ENCODE assay signal across 1 cellular context in the genomic region with DNA sequence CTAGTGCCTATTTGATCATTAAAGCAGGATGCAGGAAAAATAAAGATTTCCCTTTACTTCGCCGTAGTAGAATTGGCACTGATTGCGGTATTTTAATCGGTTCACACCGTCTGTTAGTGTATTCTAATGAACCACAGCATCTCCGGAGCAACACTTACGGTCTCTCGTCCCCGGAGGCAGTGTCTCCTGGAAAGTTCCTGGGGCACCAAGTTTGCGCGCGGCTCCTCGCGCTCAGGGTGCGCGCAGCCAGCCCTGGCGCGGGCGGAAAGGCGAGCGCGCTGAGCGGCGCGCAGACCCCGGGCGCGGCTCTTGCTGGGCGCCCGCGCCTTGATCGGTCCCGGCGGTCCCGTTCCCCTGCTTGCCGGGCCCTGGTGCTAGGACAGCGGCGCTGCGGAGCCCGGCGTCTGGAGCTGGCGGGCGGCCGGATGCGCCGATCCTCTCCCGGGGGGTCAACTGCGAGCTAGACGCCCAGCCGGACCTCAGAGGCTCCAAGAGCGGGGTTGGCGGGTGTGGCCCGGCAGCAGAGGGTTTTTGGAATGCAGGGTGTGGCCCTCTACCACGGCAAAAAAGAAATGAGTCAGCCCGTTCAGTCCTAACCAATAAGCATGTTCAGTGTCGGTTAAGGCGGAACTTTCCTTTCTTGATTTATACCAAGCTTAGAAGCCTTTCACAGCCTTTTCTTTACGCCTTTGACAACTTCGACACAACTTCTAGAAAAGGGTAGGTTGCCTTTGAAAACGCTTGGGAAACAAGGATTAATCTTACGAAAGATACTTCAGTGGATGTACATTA.
TF ChIP-seq lines count a peak whose summit lies in the region.

No MANE protein-coding gene starts in this region.

TF ChIP-seq in GM23338, 12 proteins besides CTCF, POLR2A, EP300 and RAD21 (continued from another document):
- TF ChIP-seq, protein P1, sequence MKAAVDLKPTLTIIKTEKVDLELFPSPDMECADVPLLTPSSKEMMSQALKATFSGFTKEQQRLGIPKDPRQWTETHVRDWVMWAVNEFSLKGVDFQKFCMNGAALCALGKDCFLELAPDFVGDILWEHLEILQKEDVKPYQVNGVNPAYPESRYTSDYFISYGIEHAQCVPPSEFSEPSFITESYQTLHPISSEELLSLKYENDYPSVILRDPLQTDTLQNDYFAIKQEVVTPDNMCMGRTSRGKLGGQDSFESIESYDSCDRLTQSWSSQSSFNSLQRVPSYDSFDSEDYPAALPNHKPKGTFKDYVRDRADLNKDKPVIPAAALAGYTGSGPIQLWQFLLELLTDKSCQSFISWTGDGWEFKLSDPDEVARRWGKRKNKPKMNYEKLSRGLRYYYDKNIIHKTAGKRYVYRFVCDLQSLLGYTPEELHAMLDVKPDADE (IDR thresholded peaks at IDR 0.05) = no peak
- no peak for TF ChIP-seq STAT1 (IDR thresholded peaks at IDR 0.05; ENCODE audit: unreplicated experiment)
- TF ChIP-seq ZNF331 (CRISPR knock-in tag; IDR thresholded peaks at IDR 0.05; ENCODE audit: low read depth) = no peak
- TF ChIP-seq, protein P2, sequence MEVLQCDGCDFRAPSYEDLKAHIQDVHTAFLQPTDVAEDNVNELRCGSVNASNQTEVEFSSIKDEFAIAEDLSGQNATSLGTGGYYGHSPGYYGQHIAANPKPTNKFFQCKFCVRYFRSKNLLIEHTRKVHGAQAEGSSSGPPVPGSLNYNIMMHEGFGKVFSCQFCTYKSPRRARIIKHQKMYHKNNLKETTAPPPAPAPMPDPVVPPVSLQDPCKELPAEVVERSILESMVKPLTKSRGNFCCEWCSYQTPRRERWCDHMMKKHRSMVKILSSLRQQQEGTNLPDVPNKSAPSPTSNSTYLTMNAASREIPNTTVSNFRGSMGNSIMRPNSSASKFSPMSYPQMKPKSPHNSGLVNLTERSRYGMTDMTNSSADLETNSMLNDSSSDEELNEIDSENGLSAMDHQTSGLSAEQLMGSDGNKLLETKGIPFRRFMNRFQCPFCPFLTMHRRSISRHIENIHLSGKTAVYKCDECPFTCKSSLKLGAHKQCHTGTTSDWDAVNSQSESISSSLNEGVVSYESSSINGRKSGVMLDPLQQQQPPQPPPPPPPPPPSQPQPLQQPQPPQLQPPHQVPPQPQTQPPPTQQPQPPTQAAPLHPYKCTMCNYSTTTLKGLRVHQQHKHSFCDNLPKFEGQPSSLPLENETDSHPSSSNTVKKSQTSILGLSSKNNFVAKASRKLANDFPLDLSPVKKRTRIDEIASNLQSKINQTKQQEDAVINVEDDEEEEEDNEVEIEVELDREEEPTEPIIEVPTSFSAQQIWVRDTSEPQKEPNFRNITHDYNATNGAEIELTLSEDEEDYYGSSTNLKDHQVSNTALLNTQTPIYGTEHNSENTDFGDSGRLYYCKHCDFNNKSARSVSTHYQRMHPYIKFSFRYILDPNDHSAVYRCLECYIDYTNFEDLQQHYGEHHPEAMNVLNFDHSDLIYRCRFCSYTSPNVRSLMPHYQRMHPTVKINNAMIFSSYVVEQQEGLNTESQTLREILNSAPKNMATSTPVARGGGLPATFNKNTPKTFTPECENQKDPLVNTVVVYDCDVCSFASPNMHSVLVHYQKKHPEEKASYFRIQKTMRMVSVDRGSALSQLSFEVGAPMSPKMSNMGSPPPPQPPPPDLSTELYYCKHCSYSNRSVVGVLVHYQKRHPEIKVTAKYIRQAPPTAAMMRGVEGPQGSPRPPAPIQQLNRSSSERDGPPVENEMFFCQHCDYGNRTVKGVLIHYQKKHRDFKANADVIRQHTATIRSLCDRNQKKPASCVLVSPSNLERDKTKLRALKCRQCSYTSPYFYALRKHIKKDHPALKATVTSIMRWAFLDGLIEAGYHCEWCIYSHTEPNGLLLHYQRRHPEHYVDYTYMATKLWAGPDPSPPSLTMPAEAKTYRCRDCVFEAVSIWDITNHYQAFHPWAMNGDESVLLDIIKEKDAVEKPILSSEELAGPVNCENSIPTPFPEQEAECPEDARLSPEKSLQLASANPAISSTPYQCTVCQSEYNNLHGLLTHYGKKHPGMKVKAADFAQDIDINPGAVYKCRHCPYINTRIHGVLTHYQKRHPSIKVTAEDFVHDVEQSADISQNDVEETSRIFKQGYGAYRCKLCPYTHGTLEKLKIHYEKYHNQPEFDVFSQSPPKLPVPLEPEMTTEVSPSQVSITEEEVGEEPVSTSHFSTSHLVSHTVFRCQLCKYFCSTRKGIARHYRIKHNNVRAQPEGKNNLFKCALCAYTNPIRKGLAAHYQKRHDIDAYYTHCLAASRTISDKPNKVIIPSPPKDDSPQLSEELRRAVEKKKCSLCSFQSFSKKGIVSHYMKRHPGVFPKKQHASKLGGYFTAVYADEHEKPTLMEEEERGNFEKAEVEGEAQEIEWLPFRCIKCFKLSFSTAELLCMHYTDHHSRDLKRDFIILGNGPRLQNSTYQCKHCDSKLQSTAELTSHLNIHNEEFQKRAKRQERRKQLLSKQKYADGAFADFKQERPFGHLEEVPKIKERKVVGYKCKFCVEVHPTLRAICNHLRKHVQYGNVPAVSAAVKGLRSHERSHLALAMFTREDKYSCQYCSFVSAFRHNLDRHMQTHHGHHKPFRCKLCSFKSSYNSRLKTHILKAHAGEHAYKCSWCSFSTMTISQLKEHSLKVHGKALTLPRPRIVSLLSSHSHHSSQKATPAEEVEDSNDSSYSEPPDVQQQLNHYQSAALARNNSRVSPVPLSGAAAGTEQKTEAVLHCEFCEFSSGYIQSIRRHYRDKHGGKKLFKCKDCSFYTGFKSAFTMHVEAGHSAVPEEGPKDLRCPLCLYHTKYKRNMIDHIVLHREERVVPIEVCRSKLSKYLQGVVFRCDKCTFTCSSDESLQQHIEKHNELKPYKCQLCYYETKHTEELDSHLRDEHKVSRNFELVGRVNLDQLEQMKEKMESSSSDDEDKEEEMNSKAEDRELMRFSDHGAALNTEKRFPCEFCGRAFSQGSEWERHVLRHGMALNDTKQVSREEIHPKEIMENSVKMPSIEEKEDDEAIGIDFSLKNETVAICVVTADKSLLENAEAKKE (CRISPR knock-in tag; IDR thresholded peaks at IDR 0.05) = no peak
- no peak for TF ChIP-seq ZNF114 (CRISPR knock-in tag; IDR thresholded peaks at IDR 0.05)
- no peak for TF ChIP-seq JUNB (IDR thresholded peaks at IDR 0.05; ENCODE audit: unreplicated experiment)
- no peak for TF ChIP-seq CREB1 (CRISPR knock-in tag; IDR thresholded peaks at IDR 0.05; ENCODE audit: low read depth)
- no peak for TF ChIP-seq NANOG (IDR thresholded peaks at IDR 0.05; ENCODE audit: borderline replicate concordance)
- no peak for TF ChIP-seq POLR2AphosphoS5 (IDR thresholded peaks at IDR 0.05; ENCODE audit: low read depth)
- TF ChIP-seq, protein P3, sequence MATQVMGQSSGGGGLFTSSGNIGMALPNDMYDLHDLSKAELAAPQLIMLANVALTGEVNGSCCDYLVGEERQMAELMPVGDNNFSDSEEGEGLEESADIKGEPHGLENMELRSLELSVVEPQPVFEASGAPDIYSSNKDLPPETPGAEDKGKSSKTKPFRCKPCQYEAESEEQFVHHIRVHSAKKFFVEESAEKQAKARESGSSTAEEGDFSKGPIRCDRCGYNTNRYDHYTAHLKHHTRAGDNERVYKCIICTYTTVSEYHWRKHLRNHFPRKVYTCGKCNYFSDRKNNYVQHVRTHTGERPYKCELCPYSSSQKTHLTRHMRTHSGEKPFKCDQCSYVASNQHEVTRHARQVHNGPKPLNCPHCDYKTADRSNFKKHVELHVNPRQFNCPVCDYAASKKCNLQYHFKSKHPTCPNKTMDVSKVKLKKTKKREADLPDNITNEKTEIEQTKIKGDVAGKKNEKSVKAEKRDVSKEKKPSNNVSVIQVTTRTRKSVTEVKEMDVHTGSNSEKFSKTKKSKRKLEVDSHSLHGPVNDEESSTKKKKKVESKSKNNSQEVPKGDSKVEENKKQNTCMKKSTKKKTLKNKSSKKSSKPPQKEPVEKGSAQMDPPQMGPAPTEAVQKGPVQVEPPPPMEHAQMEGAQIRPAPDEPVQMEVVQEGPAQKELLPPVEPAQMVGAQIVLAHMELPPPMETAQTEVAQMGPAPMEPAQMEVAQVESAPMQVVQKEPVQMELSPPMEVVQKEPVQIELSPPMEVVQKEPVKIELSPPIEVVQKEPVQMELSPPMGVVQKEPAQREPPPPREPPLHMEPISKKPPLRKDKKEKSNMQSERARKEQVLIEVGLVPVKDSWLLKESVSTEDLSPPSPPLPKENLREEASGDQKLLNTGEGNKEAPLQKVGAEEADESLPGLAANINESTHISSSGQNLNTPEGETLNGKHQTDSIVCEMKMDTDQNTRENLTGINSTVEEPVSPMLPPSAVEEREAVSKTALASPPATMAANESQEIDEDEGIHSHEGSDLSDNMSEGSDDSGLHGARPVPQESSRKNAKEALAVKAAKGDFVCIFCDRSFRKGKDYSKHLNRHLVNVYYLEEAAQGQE (IDR thresholded peaks at IDR 0.05; ENCODE audit: unreplicated experiment) = no peak
